In the genomic region with DNA sequence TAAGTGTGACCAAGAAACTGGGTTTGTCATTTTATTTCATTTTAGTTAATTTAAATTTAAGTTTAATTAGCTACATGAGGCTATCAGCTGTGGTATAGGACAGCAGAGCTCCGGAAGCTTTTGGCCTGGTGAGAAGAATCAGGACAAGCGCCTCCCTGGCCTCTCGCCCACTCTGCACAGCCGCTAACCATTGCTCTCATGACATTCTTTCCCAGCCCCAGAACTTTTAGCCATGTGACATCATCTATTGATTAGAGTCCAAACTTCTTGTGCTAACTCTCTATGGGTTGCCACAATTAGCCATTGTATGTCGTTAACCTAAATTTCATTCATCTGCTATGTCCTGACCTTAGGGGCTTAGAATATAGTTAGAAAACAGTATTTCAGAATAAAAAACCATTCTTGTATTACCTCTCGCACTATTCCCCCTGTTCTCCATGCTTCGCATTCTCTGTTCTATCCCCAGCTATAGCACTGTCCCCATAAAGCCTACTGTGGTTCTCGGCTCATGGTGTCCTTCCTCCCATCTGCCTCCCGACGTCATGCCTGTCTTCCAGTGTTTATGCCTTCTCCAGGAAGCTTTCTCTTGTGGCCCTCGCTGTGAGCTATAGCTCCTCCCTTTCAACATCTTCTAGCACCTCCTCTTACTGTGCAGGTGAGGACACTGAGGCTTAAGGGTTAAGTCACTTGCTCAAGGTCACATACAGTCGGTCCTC, we compare ENCODE assay signal across 12 cellular contexts. TPM values are rescaled to one million over a fixed set of nuclear protein-coding genes. Genes with fewer than 3 reads are reported as not detected.
A peak's percentile ranks its signal among the peaks of the same experiment; 100 is the strongest.
DNase-seq lines count a peak whose midpoint lies in the region; ATAC-seq and TF ChIP-seq lines count a peak whose summit lies in the region.
"Had no signal": no experiment of that assay in that cellular context is flagged by ENCODE, and none has a peak within 500 bp of the region (broad histone marks: within the 10 kb centered on the region; RNA-seq: fewer than 3 reads in every experiment).

No MANE protein-coding gene starts in this region.

- BruUV-seq in Calu3 (replicated peaks; lab: Mats Ljungman, UMichigan) = TSS peak; percentile 74

- H3K9me3 ChIP-seq in ascending aorta (no peaks in the 10 kb centered on the region), heart right ventricle (no peaks in the 10 kb centered on the region)
- H3K9me3 ChIP-seq in effector memory CD4-positive, alpha-beta T cell (ENCODE audit: control insufficient read depth, low read length) = no peaks in the 10 kb centered on the region

- H3K4me1 Mint-ChIP-seq in Calu3 (ENCODE audit: low read depth, unreplicated experiment) = peaks cover 78% of the 10 kb centered on the region

- peak overlapping the region in 1 of 2 donors; percentile 40 for H3K4me3 ChIP-seq in ascending aorta
- peak overlapping the region in 5 of 10 donors; percentile 1 to 12 (median 8) for H3K4me3 ChIP-seq in heart right ventricle
- no peak overlapping the region for H3K4me3 ChIP-seq in effector memory CD4-positive, alpha-beta T cell (ENCODE audit: insufficient read depth, low read depth, low read length, poor library complexity, severe bottlenecking)

- H3K27ac Mint-ChIP-seq in Calu3 (ENCODE audit: unreplicated experiment) = peak overlapping the region; percentile 93

- peak overlapping the region; percentile 60 for H3K4me3 Mint-ChIP-seq in Calu3 (ENCODE audit: low read depth, unreplicated experiment)
- H3K4me3 Mint-ChIP-seq: activated CD4-positive, alpha-beta memory T cell treated with anti-CD3 and anti-CD28 coated beads, Interleukin-2, amount 10 ng/mL, durations not matched to agents 7 days and 5 days had no signal

- H3K27ac ChIP-seq in ascending aorta = peak overlapping the region; percentile 92
- H3K27ac ChIP-seq in heart right ventricle = peak overlapping the region; percentile 77 to 96 (median 90)
- no peak overlapping the region for H3K27ac ChIP-seq in effector memory CD4-positive, alpha-beta T cell (ENCODE audit: insufficient read depth, low read length, poor library complexity, severe bottlenecking)
- H3K27ac ChIP-seq: foreskin keratinocyte had no signal

- H3K27me3 Mint-ChIP-seq in Calu3 (ENCODE audit: unreplicated experiment) = no peaks in the 10 kb centered on the region
- H3K27me3 Mint-ChIP-seq: activated CD4-positive, alpha-beta memory T cell treated with anti-CD3 and anti-CD28 coated beads, Interleukin-2, amount 10 ng/mL, durations not matched to agents 7 days and 5 days had no signal

- H3K27me3 ChIP-seq in ascending aorta (no peaks in the 10 kb centered on the region), heart right ventricle (no peaks in the 10 kb centered on the region)
- H3K27me3 ChIP-seq in effector memory CD4-positive, alpha-beta T cell (replicated peaks; ENCODE audit: control insufficient read depth, insufficient read depth, low read length, poor library complexity, severe bottlenecking) = no peaks in the 10 kb centered on the region
- H3K27me3 ChIP-seq: foreskin keratinocyte had no signal

- peaks cover 42% of the 10 kb centered on the region for H3K36me3 Mint-ChIP-seq in Calu3 (ENCODE audit: insufficient read depth, unreplicated experiment)

- H3K36me3 ChIP-seq in ascending aorta (peaks cover 15 to 16% of the 10 kb centered on the region in 2 donors), heart right ventricle (peaks cover 0 to 75% (median 19%) of the 10 kb centered on the region in 9 donors)
- H3K36me3 ChIP-seq in effector memory CD4-positive, alpha-beta T cell (ENCODE audit: control insufficient read depth, insufficient read depth, low read length) = peaks cover 8% of the 10 kb centered on the region

- no peaks in the 10 kb centered on the region for H3K9me3 Mint-ChIP-seq in Calu3 (ENCODE audit: low read depth, unreplicated experiment)

- TF ChIP-seq CTCF in Calu3 (IDR thresholded peaks at IDR 0.05; ENCODE audit: unreplicated experiment) (no peak), ascending aorta (IDR thresholded peaks at IDR 0.05) (no peak), heart right ventricle (IDR thresholded peaks at IDR 0.05) (no peak)

- intact Hi-C loops in Calu3 (cut with micrococcal nuclease; ENCODE audit: unreplicated experiment) (loop anchor here (10.0 kb wide), 2 partner anchors 261 to 269 kb away; partner anchors contain the start of genes ALKBH2, ISCU, SART3 and UNG), ascending aorta (cut with DNase I) (loop anchor here (1.0 kb wide), 1 partner anchor 20 kb away; no protein-coding TSS in a partner anchor), heart right ventricle (cut with DNase I) (no loop called here)

- WGBS in heart right ventricle, 2 donors = 31 to 35% methylated on average over 12 of the region's 12 CpGs

- H3K4me1 ChIP-seq in ascending aorta = peaks cover 36 to 65% of the 10 kb centered on the region in 2 donors
- peaks cover 44 to 95% (median 88%) of the 10 kb centered on the region in 9 donors for H3K4me1 ChIP-seq in heart right ventricle
- H3K4me1 ChIP-seq in effector memory CD4-positive, alpha-beta T cell (ENCODE audit: control insufficient read depth, insufficient read depth, low read length, poor library complexity, severe bottlenecking) = peaks cover 11% of the 10 kb centered on the region

- ATAC-seq in heart right ventricle = peak; percentile 16 to 66 (median 44)
- no peak for ATAC-seq in GM18517 (IDR thresholded peaks at IDR 0.05; ENCODE audit: unreplicated experiment)

- DNase-seq in Calu3 = peak; percentile 33
- DNase-seq in ascending aorta (ENCODE audit: low spot score in 2 of 2) = no peak
- peak; percentile 79 to 86 for DNase-seq in heart right ventricle
- DNase-seq in putamen (ENCODE audit: low spot score) = peak; percentile 66
- no peak for DNase-seq in NK-92 (lab: John Stamatoyannopoulos, UW; ENCODE audit: unreplicated experiment)
- DNase-seq in effector memory CD4-positive, alpha-beta T cell = no peak
- DNase-seq in DMS114 treated with DMSO at 0.1 percent for 48 hours (lab: John Stamatoyannopoulos, UW; ENCODE audit: unreplicated experiment) = no peak
- DNase-seq: activated CD4-positive, alpha-beta memory T cell treated with anti-CD3 and anti-CD28 coated beads, Interleukin-2, amount 10 ng/mL, durations not matched to agents 7 days and 5 days; COR-L47 had no signal

- CTCF ChIA-PET in Calu3 (lab: Charles Lee) = no interaction called here

RNA-seq across cellular contexts. Expression of gene SSH1, which starts 23.5 kb away (rescaled TPM):
- total RNA-seq in Calu3 (2022) = 38.1 and 42.9 TPM in 2 replicates
- 16.1 TPM for total RNA-seq in ascending aorta
- total RNA-seq in heart right ventricle = 10 to 100 TPM; 28.4 to 48.7 (median 35.1) TPM
- polyA plus RNA-seq in heart right ventricle = 1 to 10 TPM; 4.2 to 7.5 TPM

RNA-seq across cellular contexts. Expression of gene DAO, which starts 46.0 kb away (rescaled TPM):
- total RNA-seq in Calu3 (2022) (not detected in 2 replicates), ascending aorta (not detected), heart right ventricle (not detected)
- not detected for polyA plus RNA-seq in heart right ventricle
- total RNA-seq: activated CD4-positive, alpha-beta memory T cell treated with anti-CD3 and anti-CD28 coated beads, Interleukin-2, amount 10 ng/mL, durations not matched to agents 7 days and 5 days; foreskin keratinocyte; NCI-H460 had no signal
- polyA plus RNA-seq: foreskin keratinocyte had no signal

Comparison
In these comparisons a context has a peak if more than half of its experiments do, and no peak if none do; other contexts are left out.
1. DNase-seq: peak in Calu3 (single experiment), heart right ventricle (2 of 2) and putamen (single experiment); none in ascending aorta (0 of 2), NK-92 (single experiment), effector memory CD4-positive, alpha-beta T cell (0 of 3) and DMS114 treated with DMSO at 0.1 percent for 48 hours (single experiment).
2. intact Hi-C loops: an anchor here in Calu3 (10.0 kb wide) and ascending aorta (1.0 kb wide); none called in heart right ventricle.